In genomic region chr14:77485901-77486678, GRCh38 we compare ENCODE assay signal across 18 cellular contexts. TPM values are rescaled to one million over a fixed set of nuclear protein-coding genes. Genes with fewer than 3 reads are reported as not detected.
DNase-seq lines count a peak whose midpoint lies in the region; ATAC-seq and TF ChIP-seq lines count a peak whose summit lies in the region.
"Had no signal": no experiment of that assay in that cellular context is flagged by ENCODE, and none has a peak within 500 bp of the region (broad histone marks: within the 10 kb centered on the region; RNA-seq: fewer than 3 reads in every experiment).

No MANE protein-coding gene starts in this region.

- H3K4me3 ChIP-seq in AG04450 (ENCODE audit: low read depth, low read length) (no peak overlapping the region), HCT116 (replicated peaks in 1 of 2; ENCODE audit: low read depth in 1 of 2, low read length in 2 of 2) (no peak overlapping the region)
- H3K4me3 ChIP-seq: esophagus muscularis mucosa, thyroid gland had no signal

- CTCF ChIA-PET in AG04450 (lab: Charles Lee), result no interaction called here
- CTCF ChIA-PET in HCT116 (lab: Charles Lee), result no interaction called here

- POLR2A ChIA-PET in AG04450 (lab: Yijun Ruan, JAX) (no interaction called here), HCT116 (lab: Charles Lee) (no interaction called here)

- no peaks in the 10 kb centered on the region for H4K20me1 ChIP-seq in HCT116 (ENCODE audit: insufficient read depth)

- no TSS peak for BruUV-seq in HCT116 (replicated peaks; lab: Mats Ljungman, UMichigan)

- TF ChIP-seq CTCF in AG04450 (IDR thresholded peaks at IDR 0.05; ENCODE audit: low read depth, low read length) (no peak), HCT116 (IDR thresholded peaks at IDR 0.05 in 2 of 3, conservative IDR thresholded peaks at IDR 0.05 in 1 of 3; ENCODE audit: borderline replicate concordance in 1 of 3, insufficient read depth in 1 of 3, low read depth in 2 of 3, low read length in 2 of 3) (no peak)

- no peaks in the 10 kb centered on the region for H3K9me2 ChIP-seq in HCT116 (ENCODE audit: insufficient read depth)

- H3K9ac ChIP-seq in HCT116 (ENCODE audit: low read length), result no peak overlapping the region

- DNase-seq in AG04450 (ENCODE audit: low read depth, low spot score), result peak; percentile 20
- DNase-seq in HCT116 (ENCODE audit: low read depth, low spot score), result no peak
- DNase-seq in amniotic epithelial cell (ENCODE audit: low read depth), result peak; percentile 72
- peak; percentile 92 for DNase-seq in islet precursor cell
- no peak for DNase-seq in NOMO-1 treated with dmso at 0.1 percent for 144 hours (lab: John Stamatoyannopoulos, UW; ENCODE audit: unreplicated experiment)
- DNase-seq in activated CD4-positive, alpha-beta T cell treated with anti-CD3 and anti-CD28 coated beads for 4 hours, result no peak
- DNase-seq in NCI-H1092 (lab: John Stamatoyannopoulos, UW), result no peak
- DNase-seq: activated naive CD8-positive, alpha-beta T cell treated with anti-CD3 and anti-CD28 coated beads for 36 hours; activated T-cell treated with anti-CD3 and anti-CD28 coated beads for 4 hours; DMS79; NCI-H446 treated with DMSO at 0.1 percent for 48 hours; occipital lobe; OCI-M1; T-helper 1 cell; thyroid gland had no signal

- intact Hi-C loops in HCT116 (cut with micrococcal nuclease), result no loop called here

- RAD21 ChIA-PET in HCT116 (lab: Charles Lee; ENCODE audit: low non-redundant PET in 1 of 2, low total read pairs in 2 of 2, uncharacterized antibody in 2 of 2, unreplicated experiment in 2 of 2), result no interaction called here

- H3K27me3 ChIP-seq in AG04450 (ENCODE audit: control insufficient read depth, insufficient read depth, low read length) (peaks cover 6% of the 10 kb centered on the region), HCT116 (ENCODE audit: insufficient read depth, low read length) (no peaks in the 10 kb centered on the region)
- H3K27me3 ChIP-seq: esophagus muscularis mucosa, thyroid gland had no signal

- H3K9me3 ChIP-seq in AG04450 (ENCODE audit: control insufficient read depth, insufficient read depth, low read length), result no peaks in the 10 kb centered on the region
- H3K9me3 ChIP-seq in HCT116 (ENCODE audit: control insufficient read depth in 1 of 2, insufficient read depth in 1 of 2, low read depth in 1 of 2, low read length in 2 of 2), result no peaks in the 10 kb centered on the region
- H3K9me3 ChIP-seq: esophagus muscularis mucosa, thyroid gland had no signal

- H2AFZ ChIP-seq in HCT116 (ENCODE audit: low read depth, low read length, poor library complexity, severe bottlenecking), result no peak overlapping the region

- ATAC-seq in HCT116 (peak; percentile 42; the same call in 1 of the 2 replicates), HG03342 (IDR thresholded peaks at IDR 0.05; ENCODE audit: unreplicated experiment) (no peak)
- ATAC-seq: activated CD4-positive, CD25-positive, alpha-beta regulatory T cell treated with anti-CD3 and anti-CD28 coated beads, Interleukin-2, amount 50 U/mL, for 24 hours had no signal

- H3K4me2 ChIP-seq in HCT116 (ENCODE audit: low read length), result no peak overlapping the region

- H3K36me3 ChIP-seq in HCT116 (ENCODE audit: control insufficient read depth in 1 of 2, insufficient read depth in 2 of 2, low read length in 2 of 2), result no peaks in the 10 kb centered on the region
- H3K36me3 ChIP-seq: esophagus muscularis mucosa, thyroid gland had no signal

- no peak for TF ChIP-seq POLR2A in HCT116 (IDR thresholded peaks at IDR 0.05; ENCODE audit: borderline replicate concordance, extremely low read depth, insufficient read depth, insufficient read length)

- H3K79me2 ChIP-seq in HCT116 (ENCODE audit: insufficient read depth, low read length), result no peaks in the 10 kb centered on the region

- TF ChIP-seq RAD21 in HCT116 (IDR thresholded peaks at IDR 0.05; ENCODE audit: low read depth), result no peak

- H3K4me1 ChIP-seq in HCT116 (ENCODE audit: control insufficient read depth in 1 of 2, insufficient read depth in 2 of 2, low read length in 2 of 2), result no peaks in the 10 kb centered on the region
- H3K4me1 ChIP-seq: esophagus muscularis mucosa had no signal

- H3K27ac ChIP-seq in AG04450 (ENCODE audit: low read depth, low read length) (no peak overlapping the region), HCT116 (ENCODE audit: low read depth, low read length) (no peak overlapping the region)
- H3K27ac ChIP-seq: esophagus muscularis mucosa, thyroid gland had no signal

TF ChIP-seq in HCT116, 20 proteins besides CTCF, POLR2A, EP300 and RAD21:
- TF ChIP-seq MAX (IDR thresholded peaks at IDR 0.05), result no peak
- TF ChIP-seq ZBTB33 (IDR thresholded peaks at IDR 0.05; ENCODE audit: extremely low read depth, insufficient replicate concordance, low read length), result no peak
- TF ChIP-seq YY1 (IDR thresholded peaks at IDR 0.05; ENCODE audit: extremely low read depth, insufficient replicate concordance, low read depth, low read length), result no peak
- TF ChIP-seq POLR2AphosphoS5 (IDR thresholded peaks at IDR 0.05; ENCODE audit: low read depth, low read length), result no peak
- no peak for TF ChIP-seq EZH2phosphoT487 (IDR thresholded peaks at IDR 0.05; ENCODE audit: borderline replicate concordance)
- TF ChIP-seq CEBPB (IDR thresholded peaks at IDR 0.05; ENCODE audit: low read depth), result no peak
- no peak for TF ChIP-seq REST (IDR thresholded peaks at IDR 0.05; ENCODE audit: low read depth)
- no peak for TF ChIP-seq FOSL1 (IDR thresholded peaks at IDR 0.05; ENCODE audit: low read depth)
- TF ChIP-seq TCF7L2 (IDR thresholded peaks at IDR 0.05; ENCODE audit: borderline replicate concordance, extremely low read depth, insufficient read depth, insufficient read length), result no peak
- no peak for TF ChIP-seq SIN3A (IDR thresholded peaks at IDR 0.05; ENCODE audit: low read depth)
- no peak for TF ChIP-seq CBX3 (IDR thresholded peaks at IDR 0.05; ENCODE audit: low read depth)
- TF ChIP-seq EGR1 (IDR thresholded peaks at IDR 0.05; ENCODE audit: low read depth), result no peak
- no peak for TF ChIP-seq ZFX (IDR thresholded peaks at IDR 0.05)
- TF ChIP-seq ATF3 (IDR thresholded peaks at IDR 0.05), result no peak
- no peak for TF ChIP-seq ELF1 (IDR thresholded peaks at IDR 0.05; ENCODE audit: borderline replicate concordance, low read depth)
TF ChIP-seq in HCT116: peak in this region for 0.

RNA-seq across cellular contexts. Expression of gene ISM2, which starts 12.5 kb away (rescaled TPM):
- polyA plus RNA-seq in AG04450 (2011; rRNA removed), result not detected in 2 replicates
- not detected in 2 replicates for polyA minus RNA-seq in AG04450 (2011; rRNA and poly(A)+ RNA removed)
- total RNA-seq in HCT116 (2021; ENCODE audit: unreplicated experiment), result not detected
- not detected in 2 replicates for polyA plus RNA-seq in HCT116 (2012)
- total RNA-seq: thyroid gland had no signal

RNA-seq across cellular contexts. Expression of gene AHSA1, which starts 28.2 kb away (rescaled TPM):
- polyA plus RNA-seq in AG04450 (2011; rRNA removed), result 121 and 145 TPM in 2 replicates
- polyA minus RNA-seq in AG04450 (2011; rRNA and poly(A)+ RNA removed), result 91.3 and 94.1 TPM in 2 replicates
- total RNA-seq in HCT116 (2021; ENCODE audit: unreplicated experiment), result 222 TPM
- polyA plus RNA-seq in HCT116 (2012), result 149 TPM in 2 replicates

RNA-seq across cellular contexts. Expression of gene VIPAS39, which starts 28.7 kb away (rescaled TPM):
- polyA plus RNA-seq in AG04450 (2011; rRNA removed), result 35.1 and 42.2 TPM in 2 replicates
- polyA minus RNA-seq in AG04450 (2011; rRNA and poly(A)+ RNA removed), result 34.7 and 35.5 TPM in 2 replicates
- total RNA-seq in HCT116 (2021; ENCODE audit: unreplicated experiment), result 16.8 TPM
- polyA plus RNA-seq in HCT116 (2012), result 12.4 and 13.3 TPM in 2 replicates

Comparison
In these comparisons a context has a peak if more than half of its experiments do, and no peak if none do; other contexts are left out.
1. DNase-seq: peak in AG04450 (single experiment), amniotic epithelial cell (single experiment) and islet precursor cell (single experiment); none in HCT116 (single experiment), NOMO-1 treated with dmso at 0.1 percent for 144 hours (single experiment), activated CD4-positive, alpha-beta T cell treated with anti-CD3 and anti-CD28 coated beads for 4 hours (0 of 2) and NCI-H1092 (single experiment).